11 cellular contexts compared by ENCODE assay signal in genomic region chr1:22712502-22713271, GRCh38. TPM values are rescaled to one million over a fixed set of nuclear protein-coding genes. Genes with fewer than 3 reads are reported as not detected.
DNase-seq lines count a peak whose midpoint lies in the region; ATAC-seq and TF ChIP-seq lines count a peak whose summit lies in the region.
"Had no signal": no experiment of that assay in that cellular context is flagged by ENCODE, and none has a peak within 500 bp of the region (broad histone marks: within the 10 kb centered on the region; RNA-seq: fewer than 3 reads in every experiment).

No MANE protein-coding gene starts in this region.

- peaks cover 40% of the 10 kb centered on the region for H3K27me3 Mint-ChIP-seq in activated naive CD4-positive, alpha-beta T cell treated with anti-CD3 and anti-CD28 coated beads, Interleukin-2, amount 50 U/mL, for 24 hours
- H3K27me3 Mint-ChIP-seq in activated naive CD4-positive, alpha-beta T cell treated with anti-CD3 and anti-CD28 coated beads for 36 hours (ENCODE audit: low read depth), result peaks cover 46% of the 10 kb centered on the region

- intact Hi-C loops in activated naive CD4-positive, alpha-beta T cell treated with anti-CD3 and anti-CD28 coated beads for 36 hours (cut with micrococcal nuclease), result no loop called here
- intact Hi-C loops in posterior vena cava (cut with DNase I), result no loop called here

- H3K4me3 ChIP-seq in fibroblast of the aortic adventitia (ENCODE audit: low read depth, low read length), result peak overlapping the region; percentile 72

- ATAC-seq in SK-N-SH treated with all-trans-retinoic acid at 6 μM for 48 hours, result peak; percentile 40
- ATAC-seq in stimulated activated naive CD8-positive, alpha-beta T cell treated with anti-CD3 and anti-CD28 coated beads, Interleukin-15, Interleukin-2, amounts not matched to agents 100 U/mL and 50 U/mL, for 24 hours, result peak; percentile 39

- no peak overlapping the region for H3K27ac Mint-ChIP-seq in activated naive CD4-positive, alpha-beta T cell treated with anti-CD3 and anti-CD28 coated beads, Interleukin-2, amount 50 U/mL, for 24 hours
- no peak overlapping the region for H3K27ac Mint-ChIP-seq in activated naive CD4-positive, alpha-beta T cell treated with anti-CD3 and anti-CD28 coated beads for 36 hours

- CTCF ChIA-PET in activated naive CD4-positive, alpha-beta T cell treated with anti-CD3 and anti-CD28 coated beads for 36 hours (lab: Charles Lee), result interaction anchor here (0.6 kb wide), 1 partner anchor 8 kb away, joined by 3 read pairs; no protein-coding TSS in a partner anchor

- peaks cover 2% of the 10 kb centered on the region for H3K36me3 Mint-ChIP-seq in activated naive CD4-positive, alpha-beta T cell treated with anti-CD3 and anti-CD28 coated beads, Interleukin-2, amount 50 U/mL, for 24 hours
- H3K36me3 Mint-ChIP-seq in activated naive CD4-positive, alpha-beta T cell treated with anti-CD3 and anti-CD28 coated beads for 36 hours (ENCODE audit: low read depth), result no peaks in the 10 kb centered on the region

- DNase-seq in activated naive CD4-positive, alpha-beta T cell treated with anti-CD3 and anti-CD28 coated beads for 36 hours, result no peak
- DNase-seq in fibroblast of the aortic adventitia (ENCODE audit: low read depth), result peak; percentile 64
- peak; percentile 47 for DNase-seq in stimulated activated naive CD8-positive, alpha-beta T cell treated with anti-CD3 and anti-CD28 coated beads, Interleukin-15, Interleukin-2, amounts not matched to agents 100 U/mL and 50 U/mL, for 24 hours
- no peak for DNase-seq in NCI-H2227 (lab: John Stamatoyannopoulos, UW; ENCODE audit: unreplicated experiment)
- no peak for DNase-seq in posterior vena cava (ENCODE audit: low spot score)
- DNase-seq in HT-29 (ENCODE audit: low spot score), result no peak
- DNase-seq: Calu3, GOT3, kidney glomerular epithelial cell had no signal

- TF ChIP-seq CTCF in fibroblast of the aortic adventitia (IDR thresholded peaks at IDR 0.05; ENCODE audit: insufficient read depth, low read length), result no peak

- H3K4me1 Mint-ChIP-seq in activated naive CD4-positive, alpha-beta T cell treated with anti-CD3 and anti-CD28 coated beads, Interleukin-2, amount 50 U/mL, for 24 hours, result peaks cover 7% of the 10 kb centered on the region
- H3K4me1 Mint-ChIP-seq in activated naive CD4-positive, alpha-beta T cell treated with anti-CD3 and anti-CD28 coated beads for 36 hours (ENCODE audit: low read depth), result peaks cover 9% of the 10 kb centered on the region

- peak overlapping the region; percentile 52 for H3K4me3 Mint-ChIP-seq in activated naive CD4-positive, alpha-beta T cell treated with anti-CD3 and anti-CD28 coated beads, Interleukin-2, amount 50 U/mL, for 24 hours
- H3K4me3 Mint-ChIP-seq in activated naive CD4-positive, alpha-beta T cell treated with anti-CD3 and anti-CD28 coated beads for 36 hours, result no peak overlapping the region

- no peaks in the 10 kb centered on the region for H3K9me3 Mint-ChIP-seq in activated naive CD4-positive, alpha-beta T cell treated with anti-CD3 and anti-CD28 coated beads, Interleukin-2, amount 50 U/mL, for 24 hours
- H3K9me3 Mint-ChIP-seq in activated naive CD4-positive, alpha-beta T cell treated with anti-CD3 and anti-CD28 coated beads for 36 hours, result no peaks in the 10 kb centered on the region

TF ChIP-seq in SK-N-SH treated with all-trans-retinoic acid at 6 μM for 48 hours, 23 proteins besides CTCF, POLR2A, EP300 and RAD21:
- TF ChIP-seq ISL1 (CRISPR knock-in tag; IDR thresholded peaks at IDR 0.05), result no peak
- no peak for TF ChIP-seq ZFP30 (CRISPR knock-in tag; IDR thresholded peaks at IDR 0.05)
- no peak for TF ChIP-seq ZFP3 (CRISPR knock-in tag; IDR thresholded peaks at IDR 0.05)
- no peak for TF ChIP-seq TSHZ2 (CRISPR knock-in tag; IDR thresholded peaks at IDR 0.05)
- no peak for TF ChIP-seq OSR1 (CRISPR knock-in tag; IDR thresholded peaks at IDR 0.05)
- TF ChIP-seq ZNF8 (CRISPR knock-in tag; IDR thresholded peaks at IDR 0.05), result no peak
- no peak for TF ChIP-seq TCF4 (CRISPR knock-in tag; IDR thresholded peaks at IDR 0.05; ENCODE audit: borderline replicate concordance)
- TF ChIP-seq ZNF70 (CRISPR knock-in tag; IDR thresholded peaks at IDR 0.05), result no peak
TF ChIP-seq in SK-N-SH treated with all-trans-retinoic acid at 6 μM for 48 hours: peak in this region for 0.

RNA-seq across cellular contexts. Expression of gene EPHB2, which starts 2.0 kb away (rescaled TPM):
- not detected for total RNA-seq in activated naive CD4-positive, alpha-beta T cell treated with anti-CD3 and anti-CD28 coated beads for 36 hours
- 3.8 and 24.9 TPM in 2 replicates for total RNA-seq in fibroblast of the aortic adventitia (ENCODE audit: low replicate concordance)
- 10 to 100 TPM; 11.4 to 17.4 TPM for total RNA-seq in posterior vena cava
- 2.0 and 3.3 TPM in 2 replicates for total RNA-seq in HT-29 (2014; rRNA removed; shearing (Covaris generic))

RNA-seq across cellular contexts. Expression of gene C1QB, which starts 59.7 kb away (rescaled TPM):
- not detected for total RNA-seq in activated naive CD4-positive, alpha-beta T cell treated with anti-CD3 and anti-CD28 coated beads for 36 hours
- total RNA-seq in fibroblast of the aortic adventitia (ENCODE audit: low replicate concordance) (not detected in 2 replicates), posterior vena cava (100 to 1,000 TPM; 125 to 441 TPM)
- not detected in 2 replicates for total RNA-seq in HT-29 (2014; rRNA removed; shearing (Covaris generic))
- total RNA-seq: Calu3 had no signal

Comparison
In these comparisons a context has a peak if more than half of its experiments do, and no peak if none do; other contexts are left out.
1. DNase-seq: peak in fibroblast of the aortic adventitia (single experiment) and stimulated activated naive CD8-positive, alpha-beta T cell treated with anti-CD3 and anti-CD28 coated beads, Interleukin-15, Interleukin-2, amounts not matched to agents 100 U/mL and 50 U/mL, for 24 hours (single experiment); none in activated naive CD4-positive, alpha-beta T cell treated with anti-CD3 and anti-CD28 coated beads for 36 hours (single experiment), NCI-H2227 (single experiment), posterior vena cava (single experiment) and HT-29 (single experiment).
2. RNA of gene C1QB, which starts 59.7 kb away (total RNA-seq): 125 to 441 TPM in posterior vena cava; not detected in activated naive CD4-positive, alpha-beta T cell treated with anti-CD3 and anti-CD28 coated beads for 36 hours, not detected in fibroblast of the aortic adventitia and not detected in HT-29; every median in the first group is over 100 times any median in the second.